In genomic region chr12:56935752-56936151, GRCh38 we compare ENCODE assay signal across 17 cellular contexts. TPM values are rescaled to one million over a fixed set of nuclear protein-coding genes. Genes with fewer than 3 reads are reported as not detected.
DNase-seq lines count a peak whose midpoint lies in the region; ATAC-seq, FAIRE-seq and TF ChIP-seq lines count a peak whose summit lies in the region.
"Had no signal": no experiment of that assay in that cellular context is flagged by ENCODE, and none has a peak within 500 bp of the region (broad histone marks: within the 10 kb centered on the region; RNA-seq: fewer than 3 reads in every experiment).

No MANE protein-coding gene starts in this region.

- H3K14ac ChIP-seq in mesenchymal stem cell (ENCODE audit: low read length in 2 of 2), result no peak overlapping the region

- H3K4me3 Mint-ChIP-seq in activated naive CD8-positive, alpha-beta T cell treated with anti-CD3 and anti-CD28 coated beads for 36 hours, result no peak overlapping the region
- H3K4me3 Mint-ChIP-seq: CD14-positive monocyte; CD8-positive, alpha-beta T cell had no signal

- H3K27me3 ChIP-seq in H7 (ENCODE audit: control insufficient read depth, insufficient read depth, low read length) (no peaks in the 10 kb centered on the region), K562 (ENCODE audit: control insufficient read depth in 2 of 2, insufficient read depth in 2 of 2, low read length in 2 of 2) (no peaks in the 10 kb centered on the region), mesenchymal stem cell (ENCODE audit: control insufficient read depth in 1 of 2, insufficient read depth in 1 of 2, low read length in 2 of 2) (peaks cover 27 to 39% of the 10 kb centered on the region in 2 experiments)

- H4K91ac ChIP-seq in mesenchymal stem cell (ENCODE audit: low read length), result peak overlapping the region; percentile 11

- ATAC-seq in K562, result 0 out of 3 replicates have a peak, but pooled peaks have one; percentile 8
- ATAC-seq: A549; CD8-positive, alpha-beta T cell had no signal

- in situ Hi-C loops in K562 (cut with MboI), result no loop called here

- H3K79me2 ChIP-seq in K562 (ENCODE audit: control insufficient read depth, insufficient read depth, low read length), result no peaks in the 10 kb centered on the region

- no peak overlapping the region for H2AK5ac ChIP-seq in mesenchymal stem cell (ENCODE audit: low read length, severe bottlenecking)

- no peak for TF ChIP-seq EP300 in K562 (IDR thresholded peaks at IDR 0.05; ENCODE audit: low read length)

- peaks cover 4% of the 10 kb centered on the region for H3K27me3 Mint-ChIP-seq in activated naive CD8-positive, alpha-beta T cell treated with anti-CD3 and anti-CD28 coated beads for 36 hours

- H2BK15ac ChIP-seq in mesenchymal stem cell (ENCODE audit: low read depth, poor library complexity, severe bottlenecking), result no peak overlapping the region

- H3K4me2 ChIP-seq in K562 (ENCODE audit: insufficient read depth, low read length) (no peak overlapping the region), mesenchymal stem cell (ENCODE audit: low read length, poor library complexity, severe bottlenecking) (no peak overlapping the region)

- H3K9ac ChIP-seq in K562 (ENCODE audit: insufficient read depth in 1 of 2, low read depth in 2 of 2, low read length in 2 of 2) (peak overlapping the region in 1 of 2 experiments; percentile 37; a peak in 1 of 4 replicates), mesenchymal stem cell (ENCODE audit: low read length) (no peak overlapping the region)

- intact Hi-C loops in K562 (cut with micrococcal nuclease), result no loop called here

- no peak for TF ChIP-seq POLR2A in K562 (conservative IDR thresholded peaks at IDR 0.05)

- peaks cover 3% of the 10 kb centered on the region for H3K4me1 Mint-ChIP-seq in activated naive CD8-positive, alpha-beta T cell treated with anti-CD3 and anti-CD28 coated beads for 36 hours

- no peaks in the 10 kb centered on the region for H3K9me1 ChIP-seq in K562 (ENCODE audit: control insufficient read depth, insufficient read depth, low read length)

- no peaks in the 10 kb centered on the region for H3K79me1 ChIP-seq in mesenchymal stem cell (replicated peaks; ENCODE audit: low read length, poor library complexity, severe bottlenecking)

- H3K4me3 ChIP-seq in H7 (ENCODE audit: insufficient read depth, low read depth, low read length) (no peak overlapping the region), K562 (no peak overlapping the region), mesenchymal stem cell (ENCODE audit: insufficient read depth in 1 of 2, low read depth in 1 of 2, low read length in 2 of 2) (no peak overlapping the region)
- H3K4me3 ChIP-seq: A549 had no signal

- H3K23ac ChIP-seq in mesenchymal stem cell (ENCODE audit: low read length in 2 of 2), result no peak overlapping the region

- no peaks in the 10 kb centered on the region for H3K36me3 Mint-ChIP-seq in activated naive CD8-positive, alpha-beta T cell treated with anti-CD3 and anti-CD28 coated beads for 36 hours
- H3K36me3 Mint-ChIP-seq: CD14-positive monocyte; CD8-positive, alpha-beta T cell had no signal

- no peak overlapping the region for H2BK120ac ChIP-seq in mesenchymal stem cell (ENCODE audit: low read depth, low read length)

- no peak overlapping the region for H3K18ac ChIP-seq in mesenchymal stem cell (ENCODE audit: low read depth in 1 of 2, low read length in 2 of 2)

- no peak for TF ChIP-seq RAD21 in K562 (CRISPR knock-in tag; conservative IDR thresholded peaks at IDR 0.05 in 1 of 2, IDR thresholded peaks at IDR 0.05 in 1 of 2)

- H2AFZ ChIP-seq in K562 (ENCODE audit: low read depth, low read length), result 0 out of 2 replicates have a peak overlapping the region, but pooled peaks have one; percentile 14
- H2AFZ ChIP-seq in mesenchymal stem cell (ENCODE audit: low read depth, low read length), result no peak overlapping the region

- no peak overlapping the region for H3K27ac ChIP-seq in K562 (ENCODE audit: extremely low read depth, low read depth, low read length)
- no peak overlapping the region for H3K27ac ChIP-seq in mesenchymal stem cell (ENCODE audit: low read length, poor library complexity, severe bottlenecking)

- no peaks in the 10 kb centered on the region for H4K20me1 ChIP-seq in K562 (replicated peaks; ENCODE audit: control insufficient read depth, insufficient read depth, low read length)

- TF ChIP-seq CTCF in K562 (IDR thresholded peaks at IDR 0.05 in 2 of 3, conservative IDR thresholded peaks at IDR 0.05 in 1 of 3; ENCODE audit: insufficient read depth in 2 of 3, low read depth in 1 of 3, low read length in 3 of 3), result no peak

- H3K27ac Mint-ChIP-seq in activated naive CD8-positive, alpha-beta T cell treated with anti-CD3 and anti-CD28 coated beads for 36 hours, result no peak overlapping the region
- H3K27ac Mint-ChIP-seq: CD14-positive monocyte; CD8-positive, alpha-beta T cell had no signal

- H3K4ac ChIP-seq in mesenchymal stem cell (ENCODE audit: low read depth in 1 of 2, low read length in 2 of 2), result no peak overlapping the region

- BruUV-seq in K562 (replicated peaks; lab: Mats Ljungman, UMichigan), result no TSS peak

- 42% methylated on average over 2 of the region's 2 CpGs for WGBS in K562 (ENCODE audit: insufficient coverage, low coverage, missing lambda C conversion rate)
- 88% methylated on average over 2 of the region's 2 CpGs for WGBS in mesenchymal stem cell

- H3K9me3 Mint-ChIP-seq in activated naive CD8-positive, alpha-beta T cell treated with anti-CD3 and anti-CD28 coated beads for 36 hours, result no peaks in the 10 kb centered on the region
- H3K9me3 Mint-ChIP-seq: CD8-positive, alpha-beta T cell had no signal

- H3K36me3 ChIP-seq in H7 (replicated peaks; ENCODE audit: control insufficient read depth, insufficient read depth, low read length) (no peaks in the 10 kb centered on the region), K562 (ENCODE audit: control insufficient read depth, insufficient read depth, low read length) (no peaks in the 10 kb centered on the region), mesenchymal stem cell (ENCODE audit: control insufficient read depth in 1 of 2, insufficient read depth in 2 of 2, low read depth in 1 of 2, low read length in 2 of 2) (no peaks in the 10 kb centered on the region)

- H2BK12ac ChIP-seq in mesenchymal stem cell (ENCODE audit: low read length in 2 of 2), result peak overlapping the region in 1 of 2 experiments; percentile 3

- FAIRE-seq in K562 (lab: Jason Lieb, UNC), result no peak
- FAIRE-seq: A549, GM12892, H1 had no signal

- no peak overlapping the region for H4K8ac ChIP-seq in mesenchymal stem cell (ENCODE audit: low read length)

- H2BK5ac ChIP-seq in mesenchymal stem cell (ENCODE audit: low read depth, low read length, poor library complexity, severe bottlenecking), result no peak overlapping the region

- peak; percentile 16 for DNase-seq in H4 (ENCODE audit: low spot score)
- peak; percentile 3 for DNase-seq in H7
- peak in 1 of 4 experiments; percentile 17 for DNase-seq in K562 (ENCODE audit: extremely low read depth in 1 of 4, low spot score in 3 of 4)
- DNase-seq in mesenchymal stem cell, result no peak
- DNase-seq in NCI-H1417 treated with DMSO at 0.1 percent for 48 hours (lab: John Stamatoyannopoulos, UW), result no peak
- no peak for DNase-seq in activated naive CD8-positive, alpha-beta T cell treated with anti-CD3 and anti-CD28 coated beads for 36 hours
- no peak for DNase-seq in OCI-M2 (lab: John Stamatoyannopoulos, UW; ENCODE audit: unreplicated experiment)
- DNase-seq: Caco-2; CD8-positive, alpha-beta T cell; DND-41; GDM1 had no signal

- H3K4me1 ChIP-seq in K562 (replicated peaks in 1 of 2; ENCODE audit: control insufficient read depth in 2 of 2, insufficient read depth in 2 of 2, low read length in 2 of 2), result peaks cover 21% of the 10 kb centered on the region in 2 experiments
- peaks cover 2% of the 10 kb centered on the region for H3K4me1 ChIP-seq in mesenchymal stem cell (ENCODE audit: control insufficient read depth, insufficient read depth, low read depth, low read length)
- H3K4me1 ChIP-seq: Caco-2 had no signal

- CTCF ChIA-PET in K562 (lab: Yijun Ruan, JAX; ENCODE audit: low intra/inter-chr PET ratio), result no interaction called here

- H3K9me3 ChIP-seq in K562 (replicated peaks; ENCODE audit: control insufficient read depth, insufficient read depth, low read depth, low read length) (no peaks in the 10 kb centered on the region), mesenchymal stem cell (ENCODE audit: control insufficient read depth, low read length) (no peaks in the 10 kb centered on the region)
- H3K9me3 ChIP-seq: A549, Caco-2 had no signal

- POLR2A ChIA-PET in K562 (lab: Yijun Ruan, JAX), result interaction anchor here (1.0 kb wide), 1 partner anchor 14 kb away, joined by 4 read pairs; no protein-coding TSS in a partner anchor

RNA-seq across cellular contexts. Expression of gene SDR9C7, which starts 1.5 kb away (rescaled TPM):
- 0.14 TPM in 1 of 2 replicates, not detected in the other for total RNA-seq in H4 (2014; rRNA removed; shearing (Covaris generic))
- 0.28 TPM in 1 of 2 replicates, not detected in the other for total RNA-seq in H7 (2014; rRNA removed; shearing (Covaris generic))
- not detected in 2 replicates for total RNA-seq in K562 (2011; cell fraction: chromatin; rRNA removed; ENCODE audit: low replicate concordance)
- total RNA-seq in K562 (2011; cell fraction: nucleolus; rRNA removed), result not detected in 2 replicates
- not detected in 2 replicates for total RNA-seq in K562 (2011; cell fraction: nucleoplasm; rRNA removed)
- total RNA-seq in K562 (2014; rRNA removed), result 0.59 TPM in 1 of 2 replicates, not detected in the other
- not detected in 2 replicates for total RNA-seq in K562 (2014; rRNA removed; fragmentation: Illumina TruSeq; extraction: Trizol)
- total RNA-seq in K562 (2015; rRNA removed; fragmentation: Illumina TruSeq; extraction: Trizol), result not detected in 2 replicates
- not detected in 2 replicates for total RNA-seq in K562 (2021)
- 0.05 TPM in 1 of 2 replicates, not detected in the other for polyA plus RNA-seq in K562 (2011; rRNA removed)
- not detected in 2 replicates for polyA plus RNA-seq in K562 (2011; cell fraction: cytosol; rRNA removed)
- polyA plus RNA-seq in K562 (2011; cell fraction: nucleus; rRNA removed), result 0.24 TPM in 1 of 2 replicates, not detected in the other
- polyA plus RNA-seq in K562 (2012), result not detected in 2 replicates
- polyA plus RNA-seq in K562 (2014; fragmentation: Illumina TruSeq; extraction: Trizol), result 0.06 TPM in 1 of 2 replicates, not detected in the other
- polyA plus RNA-seq in K562 (2014; fragmentation: Nextera tagmentation; extraction: Ambion mirVana), result under 1 TPM in 1 of 2 experiments, not detected in 1; 0.04 TPM
- 0.13 TPM in 1 of 2 replicates, not detected in the other for polyA plus RNA-seq in K562 (2014; rRNA removed)
- not detected in 2 replicates for polyA minus RNA-seq in K562 (2011; rRNA and poly(A)+ RNA removed)
- not detected in 2 replicates for polyA minus RNA-seq in K562 (2011; cell fraction: cytosol; rRNA and poly(A)+ RNA removed)
- polyA minus RNA-seq in K562 (2011; cell fraction: nucleus; rRNA and poly(A)+ RNA removed), result not detected in 2 replicates
- not detected for polyA plus RNA-seq in mesenchymal stem cell (2013, experiment 1 of 2)
- not detected for polyA plus RNA-seq in mesenchymal stem cell (2013, experiment 2 of 2)
- total RNA-seq in activated naive CD8-positive, alpha-beta T cell treated with anti-CD3 and anti-CD28 coated beads for 36 hours, result not detected
- total RNA-seq: Caco-2; CD8-positive, alpha-beta T cell; H1; HT-29 had no signal
- polyA plus RNA-seq: A549, BJ, CD14-positive monocyte had no signal

RNA-seq across cellular contexts. Expression of gene RDH16, which starts 21.7 kb away (rescaled TPM):
- total RNA-seq in H4 (2014; rRNA removed; shearing (Covaris generic)), result 0.25 TPM in 1 of 2 replicates, not detected in the other
- total RNA-seq in H7 (2014; rRNA removed; shearing (Covaris generic)), result 0.63 and 0.66 TPM in 2 replicates
- total RNA-seq in K562 (2011; cell fraction: chromatin; rRNA removed; ENCODE audit: low replicate concordance), result 3.0 and 3.8 TPM in 2 replicates
- total RNA-seq in K562 (2011; cell fraction: nucleolus; rRNA removed), result 1.2 and 2.4 TPM in 2 replicates
- 3.7 and 4.8 TPM in 2 replicates for total RNA-seq in K562 (2011; cell fraction: nucleoplasm; rRNA removed)
- total RNA-seq in K562 (2014; rRNA removed), result 0.20 and 0.23 TPM in 2 replicates
- 0.22 and 0.26 TPM in 2 replicates for total RNA-seq in K562 (2014; rRNA removed; fragmentation: Illumina TruSeq; extraction: Trizol)
- total RNA-seq in K562 (2015; rRNA removed; fragmentation: Illumina TruSeq; extraction: Trizol), result 0.11 TPM in 2 replicates
- 0.36 and 0.42 TPM in 2 replicates for total RNA-seq in K562 (2021)
- 0.26 and 0.62 TPM in 2 replicates for polyA plus RNA-seq in K562 (2011; rRNA removed)
- polyA plus RNA-seq in K562 (2011; cell fraction: cytosol; rRNA removed), result 0.04 and 0.28 TPM in 2 replicates
- polyA plus RNA-seq in K562 (2011; cell fraction: nucleus; rRNA removed), result 2.4 and 5.4 TPM in 2 replicates
- polyA plus RNA-seq in K562 (2012), result 0.14 and 0.47 TPM in 2 replicates
- 0.12 and 0.21 TPM in 2 replicates for polyA plus RNA-seq in K562 (2014; fragmentation: Illumina TruSeq; extraction: Trizol)
- polyA plus RNA-seq in K562 (2014; fragmentation: Nextera tagmentation; extraction: Ambion mirVana), result under 1 TPM in 1 of 2 experiments, not detected in 1; 0.13 TPM
- polyA plus RNA-seq in K562 (2014; rRNA removed), result 0.24 and 0.52 TPM in 2 replicates
- 0.11 and 0.48 TPM in 2 replicates for polyA minus RNA-seq in K562 (2011; rRNA and poly(A)+ RNA removed)
- polyA minus RNA-seq in K562 (2011; cell fraction: cytosol; rRNA and poly(A)+ RNA removed), result not detected in 2 replicates
- polyA minus RNA-seq in K562 (2011; cell fraction: nucleus; rRNA and poly(A)+ RNA removed), result 0.54 and 1.6 TPM in 2 replicates
- 0.04 TPM for polyA plus RNA-seq in mesenchymal stem cell (2013, experiment 1 of 2)
- 0.03 TPM for polyA plus RNA-seq in mesenchymal stem cell (2013, experiment 2 of 2)
- total RNA-seq in activated naive CD8-positive, alpha-beta T cell treated with anti-CD3 and anti-CD28 coated beads for 36 hours, result under 1 TPM; 0.10 to 0.12 TPM
- total RNA-seq: HT-29 had no signal
- polyA plus RNA-seq: CD14-positive monocyte had no signal

Comparison
In these comparisons a context has a peak if more than half of its experiments do, and no peak if none do; other contexts are left out.
1. DNase-seq: peak in H4 (single experiment) and H7 (single experiment); none in mesenchymal stem cell (single experiment), NCI-H1417 treated with DMSO at 0.1 percent for 48 hours (single experiment), activated naive CD8-positive, alpha-beta T cell treated with anti-CD3 and anti-CD28 coated beads for 36 hours (single experiment) and OCI-M2 (single experiment).